ENCODE assay signal across 15 cellular contexts in the genomic region with DNA sequence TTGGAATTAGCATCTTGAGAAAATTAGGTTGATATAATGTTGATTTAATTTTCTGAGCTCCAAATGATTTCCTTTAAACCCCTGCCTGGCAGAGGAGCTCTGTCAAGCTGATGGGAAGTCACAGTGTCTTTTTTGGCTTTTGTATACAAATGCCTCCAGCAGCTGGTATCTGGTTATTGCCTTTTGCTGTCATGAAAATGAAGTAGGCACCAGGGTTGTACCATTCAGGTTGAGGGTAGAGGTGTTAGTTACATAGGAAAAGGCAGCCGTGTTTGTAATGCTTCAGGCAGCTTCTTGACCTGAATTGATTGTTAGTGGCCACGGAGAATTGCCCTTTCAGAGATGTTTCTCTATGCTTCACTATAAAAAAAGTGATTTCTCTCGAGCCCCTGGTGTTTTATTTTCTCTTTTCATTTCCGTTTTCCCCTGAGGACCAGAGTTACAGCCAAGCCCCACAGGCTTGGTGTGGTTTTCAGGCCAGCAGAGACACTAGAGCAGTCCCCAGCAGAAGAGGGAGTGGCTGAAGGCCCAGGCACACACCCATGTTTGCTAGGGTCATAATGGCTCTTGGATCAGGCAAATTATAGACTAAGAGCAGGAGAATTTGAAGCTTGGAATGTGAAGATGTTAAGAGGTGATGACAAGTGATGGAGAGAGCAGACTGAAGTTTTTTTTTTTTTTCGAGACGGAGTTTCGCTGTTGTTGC. TPM values are rescaled to one million over a fixed set of nuclear protein-coding genes. Genes with fewer than 3 reads are reported as not detected.
DNase-seq lines count a peak whose midpoint lies in the region; ATAC-seq and TF ChIP-seq lines count a peak whose summit lies in the region.
"Had no signal": no experiment of that assay in that cellular context is flagged by ENCODE, and none has a peak within 500 bp of the region (broad histone marks: within the 10 kb centered on the region; RNA-seq: fewer than 3 reads in every experiment).

No MANE protein-coding gene starts in this region.

- DNase-seq in AG10803 (ENCODE audit: low read depth) (peak; percentile 52), HFFc6 (peak; percentile 32), mesothelial cell of epicardium (ENCODE audit: low spot score in 2 of 2, unreplicated experiment in 2 of 2) (no peak), iPS-NIHi11 (ENCODE audit: low spot score) (no peak), CD1c-positive myeloid dendritic cell (ENCODE audit: extremely low spot score) (no peak), NCI-H345 (lab: John Stamatoyannopoulos, UW) (no peak)
- DNase-seq: activated CD8-positive, alpha-beta memory T cell treated with anti-CD3 and anti-CD28 coated beads, Interleukin-2, amount 50 U/mL, for 4 hours; NCI-H774; psoas muscle; stimulated activated CD4-positive, alpha-beta T cell treated with anti-CD3 and anti-CD28 coated beads, Interleukin-15, amount 100 ng/mL, for 24 hours had no signal

- H3K36me3 Mint-ChIP-seq in HFFc6 (ENCODE audit: low read depth) (peaks cover 56% of the 10 kb centered on the region), mesothelial cell of epicardium (peaks cover 50% of the 10 kb centered on the region)

- H3K4me1 Mint-ChIP-seq in HFFc6 (ENCODE audit: low read depth) (peaks cover 65% of the 10 kb centered on the region), mesothelial cell of epicardium (peaks cover 19% of the 10 kb centered on the region)
- H3K4me1 Mint-ChIP-seq: activated naive CD4-positive, alpha-beta T cell treated with anti-CD3 and anti-CD28 coated beads, Interleukin-2, amount 50 U/mL, for 24 hours; B cell had no signal

- peak overlapping the region; percentile 27; the same call in 1 of the 2 replicates for H3K4me3 Mint-ChIP-seq in HFFc6
- no peak overlapping the region for H3K4me3 Mint-ChIP-seq in mesothelial cell of epicardium
- H3K4me3 Mint-ChIP-seq: activated naive CD4-positive, alpha-beta T cell treated with anti-CD3 and anti-CD28 coated beads, Interleukin-2, amount 50 U/mL, for 24 hours; B cell; natural killer cell treated with Interleukin-12 subunit alpha and Interleukin-12 subunit beta and Interleukin-15 and Interleukin-18, amount 100 ng/mL, for 72 hours had no signal

- H3K27me3 Mint-ChIP-seq in HFFc6 (ENCODE audit: insufficient read depth) (peaks cover 2% of the 10 kb centered on the region), mesothelial cell of epicardium (ENCODE audit: low read depth) (no peaks in the 10 kb centered on the region)
- H3K27me3 Mint-ChIP-seq: activated naive CD4-positive, alpha-beta T cell treated with anti-CD3 and anti-CD28 coated beads, Interleukin-2, amount 50 U/mL, for 24 hours; B cell; natural killer cell treated with Interleukin-12 subunit alpha and Interleukin-12 subunit beta and Interleukin-15 and Interleukin-18, amount 100 ng/mL, for 72 hours had no signal

- no peaks in the 10 kb centered on the region for H3K9me3 Mint-ChIP-seq in HFFc6
- H3K9me3 Mint-ChIP-seq in mesothelial cell of epicardium = no peaks in the 10 kb centered on the region
- H3K9me3 Mint-ChIP-seq: activated naive CD4-positive, alpha-beta T cell treated with anti-CD3 and anti-CD28 coated beads, Interleukin-2, amount 50 U/mL, for 24 hours; natural killer cell treated with Interleukin-12 subunit alpha and Interleukin-12 subunit beta and Interleukin-15 and Interleukin-18, amount 100 ng/mL, for 72 hours had no signal

- H3K4me3 ChIP-seq in AG10803 (ENCODE audit: low read length) = no peak overlapping the region
- H3K4me3 ChIP-seq: psoas muscle had no signal

- ATAC-seq in SK-N-SH treated with all-trans-retinoic acid at 6 μM for 48 hours = peak; percentile 72
- no peak for ATAC-seq in HG03460 (IDR thresholded peaks at IDR 0.05; ENCODE audit: unreplicated experiment)
- ATAC-seq: natural killer cell treated with Interleukin-12 subunit alpha and Interleukin-12 subunit beta and Interleukin-15 and Interleukin-18, amount 100 ng/mL, for 72 hours; psoas muscle had no signal

- no peak for TF ChIP-seq CTCF in AG10803 (conservative IDR thresholded peaks at IDR 0.05; ENCODE audit: low read length)
- TF ChIP-seq CTCF in HFFc6 (IDR thresholded peaks at IDR 0.05) = no peak
- no peak for TF ChIP-seq CTCF in mesothelial cell of epicardium (IDR thresholded peaks at IDR 0.05; ENCODE audit: unreplicated experiment)

- H3K27ac Mint-ChIP-seq in HFFc6 (peak overlapping the region; percentile 98), mesothelial cell of epicardium (peak overlapping the region; percentile 43)
- H3K27ac Mint-ChIP-seq: activated naive CD4-positive, alpha-beta T cell treated with anti-CD3 and anti-CD28 coated beads, Interleukin-2, amount 50 U/mL, for 24 hours; B cell had no signal

TF ChIP-seq in SK-N-SH treated with all-trans-retinoic acid at 6 μM for 48 hours, 23 proteins besides CTCF, POLR2A, EP300 and RAD21:
- no peak for TF ChIP-seq ZFP30 (CRISPR knock-in tag; IDR thresholded peaks at IDR 0.05)
- TF ChIP-seq TCF4 (CRISPR knock-in tag; IDR thresholded peaks at IDR 0.05; ENCODE audit: borderline replicate concordance) = peak; percentile 57
TF ChIP-seq in SK-N-SH treated with all-trans-retinoic acid at 6 μM for 48 hours: peak in this region for 1.

RNA-seq across cellular contexts. Expression of a gene that starts 21.6 kb away (rescaled TPM):
- total RNA-seq in HFFc6 (2021; fragmentation: NEBNext Ultra II Directional; extraction: Animal tissue kit (Norgen Biotek cat#: 25700)) = 10 to 100 TPM; 36.1 to 42.2 (median 37.6) TPM
- total RNA-seq in mesothelial cell of epicardium = 57.3 to 60.1 TPM (median 59.8 TPM) in 3 replicates

RNA-seq across cellular contexts. Expression of a gene that starts 45.1 kb away (rescaled TPM):
- 10 to 100 TPM; 19.0 to 23.8 (median 22.4) TPM for total RNA-seq in HFFc6 (2021; fragmentation: NEBNext Ultra II Directional; extraction: Animal tissue kit (Norgen Biotek cat#: 25700))
- total RNA-seq in mesothelial cell of epicardium = 23.8 to 26.0 TPM (median 24.8 TPM) in 3 replicates

Comparison
In these comparisons a context has a peak if more than half of its experiments do, and no peak if none do; other contexts are left out.
1. DNase-seq: peak in AG10803 (single experiment) and HFFc6 (single experiment); none in mesothelial cell of epicardium (0 of 2), iPS-NIHi11 (single experiment), CD1c-positive myeloid dendritic cell (single experiment) and NCI-H345 (single experiment).